14 cellular contexts compared by ENCODE assay signal in genomic region chr3:23879485-23879884, GRCh38. TPM values are rescaled to one million over a fixed set of nuclear protein-coding genes. Genes with fewer than 3 reads are reported as not detected.
DNase-seq lines count a peak whose midpoint lies in the region; ATAC-seq lines count a peak whose summit lies in the region.
"Had no signal": no experiment of that assay in that cellular context is flagged by ENCODE, and none has a peak within 500 bp of the region (broad histone marks: within the 10 kb centered on the region; RNA-seq: fewer than 3 reads in every experiment).

No MANE protein-coding gene starts in this region.

- H3K9ac ChIP-seq in neuronal stem cell (ENCODE audit: low read depth, low read length, poor library complexity), result no peak overlapping the region

- ATAC-seq in T-helper 17 cell, result no peak
- no peak for ATAC-seq in central memory CD8-positive, alpha-beta T cell (replicated peaks; ENCODE audit: extremely low read depth, poor library complexity, severe bottlenecking)
- ATAC-seq: CD8-positive, alpha-beta T cell had no signal

- no peak overlapping the region for H3K14ac ChIP-seq in neuronal stem cell (ENCODE audit: low read length)

- H2BK12ac ChIP-seq in neuronal stem cell (ENCODE audit: low read length), result no peak overlapping the region

- H3K9me3 Mint-ChIP-seq in central memory CD8-positive, alpha-beta T cell, result no peaks in the 10 kb centered on the region
- H3K9me3 Mint-ChIP-seq: CD8-positive, alpha-beta T cell; HFFc6 had no signal

- H3K36me3 Mint-ChIP-seq in T-helper 17 cell (ENCODE audit: low read depth), result peaks cover 3% of the 10 kb centered on the region
- H3K36me3 Mint-ChIP-seq in central memory CD8-positive, alpha-beta T cell (ENCODE audit: insufficient read depth), result peaks cover 2% of the 10 kb centered on the region

- peak overlapping the region; percentile 73 for H3K27ac Mint-ChIP-seq in T-helper 17 cell
- peak overlapping the region; percentile 54 for H3K27ac Mint-ChIP-seq in central memory CD8-positive, alpha-beta T cell (ENCODE audit: low read depth)
- H3K27ac Mint-ChIP-seq: CD8-positive, alpha-beta T cell; HFFc6 had no signal

- H3K36me3 ChIP-seq in neuronal stem cell (replicated peaks in 1 of 2; ENCODE audit: control insufficient read depth in 2 of 2, insufficient read depth in 2 of 2, low read length in 2 of 2), result peaks cover 14 to 21% of the 10 kb centered on the region in 2 donors

- no peak overlapping the region for H3K4me2 ChIP-seq in neuronal stem cell (ENCODE audit: insufficient read depth, low read length, poor library complexity, severe bottlenecking)

- no peak overlapping the region for H2AK5ac ChIP-seq in neuronal stem cell (ENCODE audit: low read depth, low read length)

- no peaks in the 10 kb centered on the region for H3K4me1 ChIP-seq in neuronal stem cell (ENCODE audit: control insufficient read depth in 2 of 2, insufficient read depth in 1 of 2, low read depth in 1 of 2, low read length in 2 of 2)
- H3K4me1 ChIP-seq: Caco-2, HAP-1 had no signal

- no peak overlapping the region for H4K8ac ChIP-seq in neuronal stem cell (ENCODE audit: low read depth, low read length)

- H3K27me3 ChIP-seq in neuronal stem cell (ENCODE audit: control insufficient read depth in 3 of 3, insufficient read depth in 3 of 3, low read depth in 1 of 3, low read length in 3 of 3), result no peaks in the 10 kb centered on the region

- H3K4me1 Mint-ChIP-seq in T-helper 17 cell, result peaks cover 28% of the 10 kb centered on the region
- H3K4me1 Mint-ChIP-seq in central memory CD8-positive, alpha-beta T cell, result peaks cover 23% of the 10 kb centered on the region

- no peak overlapping the region for H2BK15ac ChIP-seq in neuronal stem cell (ENCODE audit: low read length)

- H3K4ac ChIP-seq in neuronal stem cell (ENCODE audit: low read length), result no peak overlapping the region

- peak overlapping the region; percentile 11 for H3K18ac ChIP-seq in neuronal stem cell (ENCODE audit: low read length)

- DNase-seq in T-helper 17 cell (no peak), neuronal stem cell (ENCODE audit: low spot score) (no peak), NCI-H748 treated with DMSO at 0.1 percent for 48 hours (lab: John Stamatoyannopoulos, UW) (no peak), occipital lobe (lab: John Stamatoyannopoulos, UW) (no peak)
- no peak for DNase-seq in central memory CD8-positive, alpha-beta T cell (ENCODE audit: low spot score in 2 of 2)
- DNase-seq in activated CD8-positive, alpha-beta memory T cell treated with anti-CD3 and anti-CD28 coated beads, Interleukin-2, amount 50 U/mL, for 4 hours, result no peak
- DNase-seq: C1 segment of cervical spinal cord; Caco-2; CD8-positive, alpha-beta T cell; DMS153; DND-41; GOT3; HFFc6 had no signal

- peak overlapping the region; percentile 40 for H3K23ac ChIP-seq in neuronal stem cell (ENCODE audit: low read depth, low read length, poor library complexity)

- H2BK5ac ChIP-seq in neuronal stem cell (ENCODE audit: low read length), result no peak overlapping the region

- no peaks in the 10 kb centered on the region for H3K9me3 ChIP-seq in T-helper 17 cell (ENCODE audit: control insufficient read depth, low read length, poor library complexity, severe bottlenecking)
- peaks cover 5 to 20% of the 10 kb centered on the region in 2 donors for H3K9me3 ChIP-seq in neuronal stem cell (replicated peaks in 1 of 2; ENCODE audit: control insufficient read depth in 2 of 2, insufficient read depth in 1 of 2, low read depth in 1 of 2, low read length in 2 of 2)
- H3K9me3 ChIP-seq: Caco-2, HAP-1 had no signal

- H3K27ac ChIP-seq in neuronal stem cell (replicated peaks; ENCODE audit: low read length), result no peak overlapping the region

- WGBS in neuronal stem cell (ENCODE audit: extremely low coverage in 2 of 2, insufficient read length in 2 of 2, insufficient replicate concordance in 1 of 2), 2 donors, result no CpG with 5 or more reads among the region's 8 CpGs

- H2AFZ ChIP-seq in neuronal stem cell (ENCODE audit: low read length), result no peak overlapping the region

- peaks cover 14% of the 10 kb centered on the region for H3K79me1 ChIP-seq in neuronal stem cell (ENCODE audit: low read depth, low read length)

- no peak overlapping the region for H2BK120ac ChIP-seq in neuronal stem cell (ENCODE audit: low read depth, low read length)

- H3K27me3 Mint-ChIP-seq in T-helper 17 cell, result no peaks in the 10 kb centered on the region
- H3K27me3 Mint-ChIP-seq in central memory CD8-positive, alpha-beta T cell, result no peaks in the 10 kb centered on the region

- H3K4me3 ChIP-seq in neuronal stem cell (ENCODE audit: low read length in 2 of 2), result no peak overlapping the region
- H3K4me3 ChIP-seq: HAP-1 had no signal

- H4K91ac ChIP-seq in neuronal stem cell (ENCODE audit: low read depth, low read length, poor library complexity), result no peak overlapping the region

- peak overlapping the region; percentile 31 for H3K4me3 Mint-ChIP-seq in T-helper 17 cell
- H3K4me3 Mint-ChIP-seq in central memory CD8-positive, alpha-beta T cell, result no peak overlapping the region
- H3K4me3 Mint-ChIP-seq: CD8-positive, alpha-beta T cell; HFFc6 had no signal

RNA-seq across cellular contexts. Expression of gene NKIRAS1, which starts 37.3 kb away (rescaled TPM):
- total RNA-seq in T-helper 17 cell, result 1 to 10 TPM; 2.6 to 2.7 TPM
- polyA plus RNA-seq in neuronal stem cell (2013, experiment 1 of 2), result 7.9 TPM
- polyA plus RNA-seq in neuronal stem cell (2013, experiment 2 of 2), result 8.2 TPM
- 36.5 TPM for total RNA-seq in occipital lobe

RNA-seq across cellular contexts. Expression of gene RPL15, which starts 37.4 kb away (rescaled TPM):
- 1,000 to 10,000 TPM; 1,887 to 2,036 TPM for total RNA-seq in T-helper 17 cell
- 4,302 TPM for polyA plus RNA-seq in neuronal stem cell (2013, experiment 1 of 2)
- 4,254 TPM for polyA plus RNA-seq in neuronal stem cell (2013, experiment 2 of 2)
- 2,822 TPM for total RNA-seq in occipital lobe

Comparison
In these comparisons a context has a peak if more than half of its experiments do, and no peak if none do; other contexts are left out.
1. RNA of gene NKIRAS1, which starts 37.3 kb away (total RNA-seq): 36.5 TPM in occipital lobe (single experiment); 2.6 to 2.7 TPM in T-helper 17 cell; every median in the first group is over 10 times any median in the second.